1 cellular context compared by ENCODE assay signal in genomic region chr15:73994912-73995622, GRCh38.
TF ChIP-seq lines count a peak whose summit lies in the region.

No MANE protein-coding gene starts in this region.

TF ChIP-seq in IMR-90, 13 proteins besides CTCF, POLR2A, EP300 and RAD21:
- TF ChIP-seq ELK1 (IDR thresholded peaks at IDR 0.05; ENCODE audit: borderline replicate concordance, low read depth, low read length), result no peak
- no peak for TF ChIP-seq NFE2L2 (IDR thresholded peaks at IDR 0.05; ENCODE audit: low read depth, low read length)
